ENCODE assay signal across 8 cellular contexts in genomic region chr11:21511835-21512440, GRCh38.
DNase-seq lines count a peak whose midpoint lies in the region; TF ChIP-seq lines count a peak whose summit lies in the region.

No MANE protein-coding gene starts in this region.

- H3K79me2 ChIP-seq in neural progenitor cell (ENCODE audit: low read depth): no peaks in the 10 kb centered on the region

- TF ChIP-seq CTCF in HEK293 (tag by site-specific recombination; IDR thresholded peaks at IDR 0.05) (no peak), epithelial cell of esophagus (IDR thresholded peaks at IDR 0.05; ENCODE audit: insufficient read depth, low read depth, low read length, missing control alignments) (peak; percentile 83), neural progenitor cell (IDR thresholded peaks at IDR 0.05) (peak; percentile 90)

- H3K9me3 ChIP-seq in HEK293 (ENCODE audit: control insufficient read depth, insufficient read depth, low read depth, low read length): no peaks in the 10 kb centered on the region
- H3K9me3 ChIP-seq in MG63: no peaks in the 10 kb centered on the region
- no peaks in the 10 kb centered on the region for H3K9me3 ChIP-seq in neural progenitor cell (ENCODE audit: low read depth)

- CTCF ChIA-PET in HEK293 (lab: Yijun Ruan, JAX): interaction anchor here (0.6 to 3.7 kb wide), 20 partner anchors 7 to 1028 kb away, joined by 3 to 26 read pairs (median 3); no protein-coding TSS in a partner anchor

- no peaks in the 10 kb centered on the region for H3K36me3 Mint-ChIP-seq in neural progenitor cell

- H2AFZ ChIP-seq in neural progenitor cell (replicated peaks): no peak overlapping the region

- H3K9ac ChIP-seq in neural progenitor cell: no peak overlapping the region

- POLR2A ChIA-PET in HEK293 (lab: Yijun Ruan, JAX): interaction anchor here (0.6 kb wide), 1 partner anchor 864 kb away, joined by 3 read pairs; no protein-coding TSS in a partner anchor

- peak; percentile 3 for DNase-seq in activated gamma-delta T cell treated with Interleukin-2 at 50 U/mL for 16 hours
- no peak for DNase-seq in activated gamma-delta T cell (lab: John Stamatoyannopoulos, UW)
- DNase-seq in MG63: peak; percentile 48
- peak; percentile 10 for DNase-seq in RPMI7951 (ENCODE audit: low read depth)
- peak; percentile 87 for DNase-seq in epithelial cell of esophagus (ENCODE audit: low read depth)
- DNase-seq in neural progenitor cell (ENCODE audit: low spot score): peak; percentile 87
- no peak for DNase-seq in effector CD8-positive, alpha-beta T cell (lab: John Stamatoyannopoulos, UW)

- H3K27ac ChIP-seq in HEK293 (ENCODE audit: extremely low read depth, low read depth, low read length) (no peak overlapping the region), neural progenitor cell (no peak overlapping the region)

- H3K4me3 ChIP-seq in HEK293 (ENCODE audit: low read depth, low read length) (no peak overlapping the region), MG63 (no peak overlapping the region), epithelial cell of esophagus (ENCODE audit: low read length) (no peak overlapping the region), neural progenitor cell (no peak overlapping the region)

- no peaks in the 10 kb centered on the region for H3K27me3 ChIP-seq in MG63
- H3K27me3 ChIP-seq in neural progenitor cell: no peaks in the 10 kb centered on the region

- H3K4me1 ChIP-seq in HEK293 (ENCODE audit: control insufficient read depth, insufficient read depth, low read length) (no peaks in the 10 kb centered on the region), neural progenitor cell (no peaks in the 10 kb centered on the region)

- H3K9me3 Mint-ChIP-seq in neural progenitor cell: no peaks in the 10 kb centered on the region

- no peaks in the 10 kb centered on the region for H3K4me1 Mint-ChIP-seq in neural progenitor cell

- H3K27me3 Mint-ChIP-seq in neural progenitor cell (ENCODE audit: insufficient read depth, low read depth): no peaks in the 10 kb centered on the region

- H3K4me3 Mint-ChIP-seq in neural progenitor cell: no peak overlapping the region

- no peak overlapping the region for H3K27ac Mint-ChIP-seq in neural progenitor cell

- no peaks in the 10 kb centered on the region for H4K20me1 ChIP-seq in neural progenitor cell (ENCODE audit: low read depth)

- no peaks in the 10 kb centered on the region for H3F3A ChIP-seq in neural progenitor cell (ENCODE audit: low read depth)

- no peak overlapping the region for H3K4me2 ChIP-seq in neural progenitor cell

- no peaks in the 10 kb centered on the region for H3K36me3 ChIP-seq in HEK293 (ENCODE audit: control insufficient read depth in 2 of 2, insufficient read depth in 1 of 2, low read length in 2 of 2)
- H3K36me3 ChIP-seq in MG63: no peaks in the 10 kb centered on the region
- H3K36me3 ChIP-seq in neural progenitor cell: no peaks in the 10 kb centered on the region

TF ChIP-seq in HEK293, 187 proteins besides CTCF, POLR2A, EP300 and RAD21:
- TF ChIP-seq ZNF555 (tag by site-specific recombination; conservative IDR thresholded peaks at IDR 0.05): no peak
- TF ChIP-seq ZBTB21 (tag by site-specific recombination; IDR thresholded peaks at IDR 0.05): 0 out of 2 replicates have a peak, but pooled peaks have one; percentile 23
- peak; percentile 45 for TF ChIP-seq ZNF654 (tag by site-specific recombination; IDR thresholded peaks at IDR 0.05; ENCODE audit: low read depth)
- TF ChIP-seq ZNF426 (tag by site-specific recombination; IDR thresholded peaks at IDR 0.05): no peak
- no peak for TF ChIP-seq GLI2 (tag by site-specific recombination; IDR thresholded peaks at IDR 0.05; ENCODE audit: borderline replicate concordance, low read depth)

Comparison
In these comparisons a context has a peak if more than half of its experiments do, and no peak if none do; other contexts are left out.
1. DNase-seq: peak in activated gamma-delta T cell treated with Interleukin-2 at 50 U/mL for 16 hours (single experiment), MG63 (single experiment), RPMI7951 (single experiment), epithelial cell of esophagus (single experiment) and neural progenitor cell (single experiment); none in activated gamma-delta T cell (single experiment) and effector CD8-positive, alpha-beta T cell (single experiment).